18 cellular contexts compared by ENCODE assay signal in genomic region chr12:113138826-113139225, GRCh38. TPM values are rescaled to one million over a fixed set of nuclear protein-coding genes. Genes with fewer than 3 reads are reported as not detected.
DNase-seq lines count a peak whose midpoint lies in the region; ATAC-seq and TF ChIP-seq lines count a peak whose summit lies in the region.
"Had no signal": no experiment of that assay in that cellular context is flagged by ENCODE, and none has a peak within 500 bp of the region (broad histone marks: within the 10 kb centered on the region; RNA-seq: fewer than 3 reads in every experiment).

No MANE protein-coding gene starts in this region.

- no peaks in the 10 kb centered on the region for H3K27me3 ChIP-seq in OCI-LY1 (ENCODE audit: insufficient read depth, low read length)
- peaks cover 30% of the 10 kb centered on the region for H3K27me3 ChIP-seq in lower lobe of right lung (ENCODE audit: low read depth)
- peaks cover 7 to 46% (median 32%) of the 10 kb centered on the region in 3 donors for H3K27me3 ChIP-seq in sigmoid colon
- H3K27me3 ChIP-seq: BE2C, Peyer's patch had no signal

- H3K79me2 ChIP-seq in OCI-LY1 (ENCODE audit: insufficient read depth, low read length): peaks cover 15% of the 10 kb centered on the region

- no peak overlapping the region for H3K4me3 Mint-ChIP-seq in dendritic cell treated with granulocyte-macrophage colony-stimulating factor and Interleukin-4, amounts not matched to agents 40 ng/mL and 50 ng/mL, for 4 days
- no peak overlapping the region for H3K4me3 Mint-ChIP-seq in stimulated activated naive B cell treated with anti-CD40 and anti-IgM and Interleukin-4, amounts not matched to agents 10 μg/mL and 1 μg/mL and 100 μg/mL, for 72 hours
- H3K4me3 Mint-ChIP-seq: CD4-positive, alpha-beta T cell had no signal

- H3K9me2 ChIP-seq in OCI-LY1 (ENCODE audit: low read depth, low read length): no peaks in the 10 kb centered on the region

- TF ChIP-seq CTCF in OCI-LY1 (IDR thresholded peaks at IDR 0.05; ENCODE audit: low read length): no peak
- no peak for TF ChIP-seq CTCF in lower lobe of right lung (IDR thresholded peaks at IDR 0.05)
- no peak for TF ChIP-seq CTCF in sigmoid colon (IDR thresholded peaks at IDR 0.05)

- WGBS in sigmoid colon, 2 donors: 93 to 94% methylated on average over 3 of the region's 3 CpGs

- H3K4me1 ChIP-seq in OCI-LY1 (ENCODE audit: insufficient read depth, low read length, severe bottlenecking): peaks cover 59% of the 10 kb centered on the region
- peaks cover 13% of the 10 kb centered on the region for H3K4me1 ChIP-seq in lower lobe of right lung
- no peaks in the 10 kb centered on the region for H3K4me1 ChIP-seq in sigmoid colon

- DNase-seq in lower lobe of right lung: peak; percentile 24
- DNase-seq in stimulated activated naive B cell treated with anti-CD40 and anti-IgM and Interleukin-4, amounts not matched to agents 10 μg/mL and 1 μg/mL and 100 μg/mL, for 72 hours: no peak
- DNase-seq in sigmoid colon: no peak
- no peak for DNase-seq in NCI-H526 treated with DMSO at 0.1 percent for 48 hours (lab: John Stamatoyannopoulos, UW)
- DNase-seq: BE2C; CD4-positive, alpha-beta T cell; KBM-7; NCI-H1436 treated with DMSO at 0.1 percent for 48 hours; NCI-H2081; NCI-H510A; Peyer's patch; SHP77 treated with DMSO at 0.1 percent for 48 hours had no signal

- no peaks in the 10 kb centered on the region for H3F3A ChIP-seq in OCI-LY1 (ENCODE audit: insufficient read depth, low read length)

- H3K27ac ChIP-seq in OCI-LY1 (ENCODE audit: low read depth, low read length, poor library complexity, severe bottlenecking) (peak overlapping the region; percentile 74), lower lobe of right lung (no peak overlapping the region), sigmoid colon (no peak overlapping the region)
- H3K27ac ChIP-seq: Peyer's patch had no signal

- peaks cover 16% of the 10 kb centered on the region; the same call in 1 of the 2 replicates for H3K36me3 ChIP-seq in OCI-LY1 (ENCODE audit: insufficient read depth, low read length)
- H3K36me3 ChIP-seq in lower lobe of right lung: no peaks in the 10 kb centered on the region
- no peaks in the 10 kb centered on the region for H3K36me3 ChIP-seq in sigmoid colon
- H3K36me3 ChIP-seq: BE2C, Peyer's patch had no signal

- no peak for TF ChIP-seq POLR2A in sigmoid colon (IDR thresholded peaks at IDR 0.05)

- H3K4me3 ChIP-seq in OCI-LY1 (ENCODE audit: low read depth, low read length, poor library complexity, severe bottlenecking): no peak overlapping the region
- no peak overlapping the region for H3K4me3 ChIP-seq in lower lobe of right lung
- H3K4me3 ChIP-seq in sigmoid colon: no peak overlapping the region
- H3K4me3 ChIP-seq: Peyer's patch had no signal

- ATAC-seq in lower lobe of right lung (no peak), GM21723 (IDR thresholded peaks at IDR 0.05; ENCODE audit: unreplicated experiment) (no peak), GM19023 (IDR thresholded peaks at IDR 0.05; ENCODE audit: unreplicated experiment) (no peak)
- no peak for ATAC-seq in stimulated activated naive B cell treated with anti-CD40 and anti-IgM and Interleukin-4, amounts not matched to agents 10 μg/mL and 1 μg/mL and 100 μg/mL, for 72 hours (replicated peaks)
- ATAC-seq: HCT116 had no signal

- no peaks in the 10 kb centered on the region for H3K9me3 ChIP-seq in OCI-LY1 (ENCODE audit: low read length)
- no peaks in the 10 kb centered on the region for H3K9me3 ChIP-seq in lower lobe of right lung
- no peaks in the 10 kb centered on the region for H3K9me3 ChIP-seq in sigmoid colon
- H3K9me3 ChIP-seq: BE2C, Peyer's patch had no signal

- H3K9me3 Mint-ChIP-seq in dendritic cell treated with granulocyte-macrophage colony-stimulating factor and Interleukin-4, amounts not matched to agents 40 ng/mL and 50 ng/mL, for 4 days: no peaks in the 10 kb centered on the region
- no peaks in the 10 kb centered on the region for H3K9me3 Mint-ChIP-seq in stimulated activated naive B cell treated with anti-CD40 and anti-IgM and Interleukin-4, amounts not matched to agents 10 μg/mL and 1 μg/mL and 100 μg/mL, for 72 hours
- H3K9me3 Mint-ChIP-seq: CD4-positive, alpha-beta T cell had no signal

- peaks cover 79% of the 10 kb centered on the region for H3K4me1 Mint-ChIP-seq in dendritic cell treated with granulocyte-macrophage colony-stimulating factor and Interleukin-4, amounts not matched to agents 40 ng/mL and 50 ng/mL, for 4 days (ENCODE audit: low read depth)
- H3K4me1 Mint-ChIP-seq in stimulated activated naive B cell treated with anti-CD40 and anti-IgM and Interleukin-4, amounts not matched to agents 10 μg/mL and 1 μg/mL and 100 μg/mL, for 72 hours: peaks cover 40 to 77% of the 10 kb centered on the region in 2 donors

- no peaks in the 10 kb centered on the region for H3K36me3 Mint-ChIP-seq in dendritic cell treated with granulocyte-macrophage colony-stimulating factor and Interleukin-4, amounts not matched to agents 40 ng/mL and 50 ng/mL, for 4 days (ENCODE audit: low read depth)
- H3K36me3 Mint-ChIP-seq in stimulated activated naive B cell treated with anti-CD40 and anti-IgM and Interleukin-4, amounts not matched to agents 10 μg/mL and 1 μg/mL and 100 μg/mL, for 72 hours: peaks cover 0 to 5% of the 10 kb centered on the region in 2 donors

- no peaks in the 10 kb centered on the region for H4K20me1 ChIP-seq in OCI-LY1 (ENCODE audit: insufficient read depth, low read length)

- no peak overlapping the region for H2AFZ ChIP-seq in OCI-LY1 (ENCODE audit: low read length)

- no peak overlapping the region for H3K9ac ChIP-seq in OCI-LY1 (ENCODE audit: low read length)

- H3K27me3 Mint-ChIP-seq in dendritic cell treated with granulocyte-macrophage colony-stimulating factor and Interleukin-4, amounts not matched to agents 40 ng/mL and 50 ng/mL, for 4 days: peaks cover 9% of the 10 kb centered on the region
- H3K27me3 Mint-ChIP-seq in stimulated activated naive B cell treated with anti-CD40 and anti-IgM and Interleukin-4, amounts not matched to agents 10 μg/mL and 1 μg/mL and 100 μg/mL, for 72 hours: no peaks in the 10 kb centered on the region
- H3K27me3 Mint-ChIP-seq: CD4-positive, alpha-beta T cell had no signal

- TF ChIP-seq EP300 in sigmoid colon (IDR thresholded peaks at IDR 0.05): no peak

- intact Hi-C loops in dendritic cell treated with granulocyte-macrophage colony-stimulating factor and Interleukin-4, amounts not matched to agents 40 ng/mL and 50 ng/mL, for 4 days (cut with micrococcal nuclease): no loop called here
- intact Hi-C loops in lower lobe of right lung (cut with DNase I): no loop called here
- intact Hi-C loops in sigmoid colon (cut with DNase I): no loop called here

- H3K27ac Mint-ChIP-seq in dendritic cell treated with granulocyte-macrophage colony-stimulating factor and Interleukin-4, amounts not matched to agents 40 ng/mL and 50 ng/mL, for 4 days: peak overlapping the region; percentile 28
- H3K27ac Mint-ChIP-seq in stimulated activated naive B cell treated with anti-CD40 and anti-IgM and Interleukin-4, amounts not matched to agents 10 μg/mL and 1 μg/mL and 100 μg/mL, for 72 hours: peak overlapping the region; percentile 71
- H3K27ac Mint-ChIP-seq: CD4-positive, alpha-beta T cell had no signal

- no peak overlapping the region for H3K4me2 ChIP-seq in OCI-LY1 (ENCODE audit: low read length)

RNA-seq across cellular contexts. Expression of gene RASAL1, which starts 3.3 kb away (rescaled TPM):
- 0.41 TPM for total RNA-seq in lower lobe of right lung
- under 1 TPM in 2 of 4 donors, not detected in 2; under 0.01 to 0.28 TPM for total RNA-seq in sigmoid colon
- 10 to 100 TPM in 1 of 3 donors, 1 to 10 TPM in 2; 3.0 to 10.5 (median 5.1) TPM for polyA plus RNA-seq in sigmoid colon
- polyA plus RNA-seq: AG04450 had no signal

RNA-seq across cellular contexts. Expression of gene CFAP73, which starts 10.7 kb away (rescaled TPM):
- 7.3 TPM for total RNA-seq in lower lobe of right lung
- total RNA-seq in sigmoid colon: not detected
- under 1 TPM; 0.42 to 0.60 (median 0.46) TPM for polyA plus RNA-seq in sigmoid colon
- total RNA-seq: Peyer's patch had no signal
- polyA plus RNA-seq: AG04450 had no signal

RNA-seq across cellular contexts. Expression of gene DDX54, which starts 46.5 kb away (rescaled TPM):
- total RNA-seq in lower lobe of right lung: 54.9 TPM
- total RNA-seq in sigmoid colon: 10 to 100 TPM; 24.5 to 47.4 (median 40.8) TPM
- 10 to 100 TPM; 19.2 to 82.8 (median 25.4) TPM for polyA plus RNA-seq in sigmoid colon

RNA-seq across cellular contexts. Expression of gene RITA1, which starts 46.7 kb away (rescaled TPM):
- total RNA-seq in lower lobe of right lung (14.2 TPM), sigmoid colon (10 to 100 TPM; 12.5 to 18.3 (median 15.5) TPM)
- polyA plus RNA-seq in sigmoid colon: 10 to 100 TPM; 16.2 to 28.4 (median 18.7) TPM
